Comparison of ENCODE assay signal across 12 cellular contexts in the genomic region with DNA sequence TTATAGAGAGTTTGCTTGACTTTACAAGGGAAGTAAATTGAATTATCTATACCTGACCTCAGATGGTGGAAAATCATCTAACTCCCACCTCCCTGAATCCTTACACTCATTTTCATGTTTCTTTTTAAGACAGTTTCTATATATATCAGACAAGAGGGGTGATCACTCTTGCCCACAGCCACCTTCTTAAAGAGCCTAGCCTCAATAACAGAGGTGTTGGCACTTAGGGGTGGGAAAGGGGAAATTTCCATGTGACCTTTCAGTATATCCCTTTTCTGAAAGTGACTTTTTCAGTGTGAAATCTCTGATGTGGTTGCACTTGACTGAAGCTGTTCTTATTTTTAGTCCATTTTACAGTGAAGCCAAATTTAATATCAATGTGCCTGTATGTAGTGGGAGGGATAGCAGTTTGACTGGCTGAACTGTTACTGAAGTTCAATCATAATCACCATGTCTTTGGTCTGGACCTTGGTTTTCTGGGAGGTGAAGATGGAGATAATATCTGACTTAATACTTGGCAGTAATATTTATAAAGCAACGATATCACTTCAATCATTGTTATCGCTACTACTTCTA.
"Had no signal": no experiment of that assay in that cellular context is flagged by ENCODE, and none has a peak within 500 bp of the region (broad histone marks: within the 10 kb centered on the region; RNA-seq: fewer than 3 reads in every experiment).

No MANE protein-coding gene starts in this region.

- DNase-seq: activated CD8-positive, alpha-beta memory T cell treated with anti-CD3 and anti-CD28 coated beads, Interleukin-2, amount 10 ng/mL, durations not matched to agents 7 days and 5 days; cerebellar nuclear complex; kidney; left ventricle myocardium inferior; right lobe of liver; substantia nigra; transverse colon had no signal

- H3K27me3 Mint-ChIP-seq: activated CD8-positive, alpha-beta memory T cell treated with anti-CD3 and anti-CD28 coated beads, Interleukin-2, amount 10 ng/mL, durations not matched to agents 7 days and 5 days; dendritic cell treated with granulocyte-macrophage colony-stimulating factor and Interleukin-4, amounts not matched to agents 40 ng/mL and 50 ng/mL, for 4 days had no signal

- H3K4me3 Mint-ChIP-seq: activated CD8-positive, alpha-beta memory T cell treated with anti-CD3 and anti-CD28 coated beads, Interleukin-2, amount 10 ng/mL, durations not matched to agents 7 days and 5 days; dendritic cell treated with granulocyte-macrophage colony-stimulating factor and Interleukin-4, amounts not matched to agents 40 ng/mL and 50 ng/mL, for 4 days; memory B cell; nephron had no signal

- H3K27ac Mint-ChIP-seq: activated CD8-positive, alpha-beta memory T cell treated with anti-CD3 and anti-CD28 coated beads, Interleukin-2, amount 10 ng/mL, durations not matched to agents 7 days and 5 days; brain; dendritic cell treated with granulocyte-macrophage colony-stimulating factor and Interleukin-4, amounts not matched to agents 40 ng/mL and 50 ng/mL, for 4 days; memory B cell; nephron had no signal

- ATAC-seq: activated CD8-positive, alpha-beta memory T cell treated with anti-CD3 and anti-CD28 coated beads, Interleukin-2, amount 10 ng/mL, durations not matched to agents 7 days and 5 days; gastroesophageal sphincter; right lobe of liver had no signal

- H3K36me3 Mint-ChIP-seq: brain, memory B cell had no signal

- H3K9me3 Mint-ChIP-seq: brain; dendritic cell treated with granulocyte-macrophage colony-stimulating factor and Interleukin-4, amounts not matched to agents 40 ng/mL and 50 ng/mL, for 4 days; memory B cell; nephron had no signal
